8 cellular contexts compared by ENCODE assay signal in genomic region chr3:97764186-97765055, GRCh38. TPM values are rescaled to one million over a fixed set of nuclear protein-coding genes. Genes with fewer than 3 reads are reported as not detected.
DNase-seq lines count a peak whose midpoint lies in the region; ATAC-seq and TF ChIP-seq lines count a peak whose summit lies in the region.

A gene with protein sequence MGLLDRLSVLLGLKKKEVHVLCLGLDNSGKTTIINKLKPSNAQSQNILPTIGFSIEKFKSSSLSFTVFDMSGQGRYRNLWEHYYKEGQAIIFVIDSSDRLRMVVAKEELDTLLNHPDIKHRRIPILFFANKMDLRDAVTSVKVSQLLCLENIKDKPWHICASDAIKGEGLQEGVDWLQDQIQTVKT (plus strand): TSS chr3:97764758. CDS start chr3:97768108, 3,350 bp downstream.

- no peaks in the 10 kb centered on the region for H3K27me3 ChIP-seq in thymus (ENCODE audit: control insufficient read depth, insufficient read depth)

- peak; percentile 43 for TF ChIP-seq POLR2A in GM10847 (IDR thresholded peaks at IDR 0.05; ENCODE audit: extremely low read depth, insufficient read length)

- peak within 1 kb of the TSS; percentile 98 for H3K4me3 Mint-ChIP-seq in activated naive CD8-positive, alpha-beta T cell
- H3K4me3 Mint-ChIP-seq in osteocyte (ENCODE audit: unreplicated experiment), result peak within 1 kb of the TSS; percentile 99

- peak; percentile 28 for TF ChIP-seq CTCF in osteocyte (IDR thresholded peaks at IDR 0.05)

- peaks cover 9% of the 10 kb centered on the region for H3K4me1 ChIP-seq in thymus (ENCODE audit: control insufficient read depth, insufficient read depth, low read length)

- WGBS in thymus, result under 1% methylated on average over 52 of the region's 52 CpGs

- H3K27ac Mint-ChIP-seq in activated naive CD8-positive, alpha-beta T cell, result peak within 1 kb of the TSS; percentile 92
- peak within 1 kb of the TSS; percentile 98 for H3K27ac Mint-ChIP-seq in osteocyte (ENCODE audit: unreplicated experiment)

- no peaks in the 10 kb centered on the region for H3K36me3 ChIP-seq in thymus (ENCODE audit: control insufficient read depth, insufficient read depth)

- H3K36me3 Mint-ChIP-seq in activated naive CD8-positive, alpha-beta T cell, result peaks cover under 1% of the 10 kb centered on the region
- H3K36me3 Mint-ChIP-seq in osteocyte (ENCODE audit: unreplicated experiment), result peaks cover 2% of the 10 kb centered on the region

- DNase-seq in NCI-H1048 (lab: John Stamatoyannopoulos, UW), result peak; percentile 52
- peak; percentile 88 for DNase-seq in Right ventricle myocardium inferior (ENCODE audit: missing footprints)
- peak; percentile 89 for DNase-seq in osteocyte (ENCODE audit: extremely low spot score, unreplicated experiment)

- H3K27ac ChIP-seq in thymus (ENCODE audit: low read depth), result peak within 1 kb of the TSS; percentile 67

- no peaks in the 10 kb centered on the region for H3K9me3 ChIP-seq in thymus (ENCODE audit: control insufficient read depth)

- ATAC-seq in HG02610 (IDR thresholded peaks at IDR 0.05; ENCODE audit: unreplicated experiment) (peak; percentile 96), SK-N-SH treated with all-trans-retinoic acid at 6 μM for 48 hours (peak; percentile 97), Right ventricle myocardium inferior (peak; percentile 98)

- peak within 1 kb of the TSS; percentile 65 for H3K4me3 ChIP-seq in thymus (ENCODE audit: low read length)

- peaks cover 1% of the 10 kb centered on the region for H3K27me3 Mint-ChIP-seq in activated naive CD8-positive, alpha-beta T cell
- H3K27me3 Mint-ChIP-seq in osteocyte (ENCODE audit: unreplicated experiment), result peaks cover 8% of the 10 kb centered on the region

- H3K9me3 Mint-ChIP-seq in activated naive CD8-positive, alpha-beta T cell (ENCODE audit: low read depth), result no peaks in the 10 kb centered on the region
- H3K9me3 Mint-ChIP-seq in osteocyte (ENCODE audit: unreplicated experiment), result no peaks in the 10 kb centered on the region

- peaks cover 30% of the 10 kb centered on the region for H3K4me1 Mint-ChIP-seq in activated naive CD8-positive, alpha-beta T cell (ENCODE audit: low read depth)
- peaks cover 21% of the 10 kb centered on the region for H3K4me1 Mint-ChIP-seq in osteocyte (ENCODE audit: unreplicated experiment)

- intact Hi-C loops in Right ventricle myocardium inferior (cut with DNase I), result no loop called here

TF ChIP-seq in SK-N-SH treated with all-trans-retinoic acid at 6 μM for 48 hours, 23 proteins besides CTCF, POLR2A, EP300 and RAD21:
- TF ChIP-seq, protein P1, sequence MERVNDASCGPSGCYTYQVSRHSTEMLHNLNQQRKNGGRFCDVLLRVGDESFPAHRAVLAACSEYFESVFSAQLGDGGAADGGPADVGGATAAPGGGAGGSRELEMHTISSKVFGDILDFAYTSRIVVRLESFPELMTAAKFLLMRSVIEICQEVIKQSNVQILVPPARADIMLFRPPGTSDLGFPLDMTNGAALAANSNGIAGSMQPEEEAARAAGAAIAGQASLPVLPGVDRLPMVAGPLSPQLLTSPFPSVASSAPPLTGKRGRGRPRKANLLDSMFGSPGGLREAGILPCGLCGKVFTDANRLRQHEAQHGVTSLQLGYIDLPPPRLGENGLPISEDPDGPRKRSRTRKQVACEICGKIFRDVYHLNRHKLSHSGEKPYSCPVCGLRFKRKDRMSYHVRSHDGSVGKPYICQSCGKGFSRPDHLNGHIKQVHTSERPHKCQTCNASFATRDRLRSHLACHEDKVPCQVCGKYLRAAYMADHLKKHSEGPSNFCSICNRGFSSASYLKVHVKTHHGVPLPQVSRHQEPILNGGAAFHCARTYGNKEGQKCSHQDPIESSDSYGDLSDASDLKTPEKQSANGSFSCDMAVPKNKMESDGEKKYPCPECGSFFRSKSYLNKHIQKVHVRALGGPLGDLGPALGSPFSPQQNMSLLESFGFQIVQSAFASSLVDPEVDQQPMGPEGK (CRISPR knock-in tag; IDR thresholded peaks at IDR 0.05; ENCODE audit: borderline replicate concordance), result no peak
- TF ChIP-seq ZNF8 (CRISPR knock-in tag; IDR thresholded peaks at IDR 0.05) (no peak), TOX (CRISPR knock-in tag; IDR thresholded peaks at IDR 0.05; ENCODE audit: borderline replicate concordance) (no peak), SNAI2 (CRISPR knock-in tag; IDR thresholded peaks at IDR 0.05) (no peak), ZNF70 (CRISPR knock-in tag; IDR thresholded peaks at IDR 0.05) (no peak), PPARA (CRISPR knock-in tag; IDR thresholded peaks at IDR 0.05; ENCODE audit: borderline replicate concordance) (no peak), TCF4 (CRISPR knock-in tag; IDR thresholded peaks at IDR 0.05; ENCODE audit: borderline replicate concordance) (no peak), GLIS3 (CRISPR knock-in tag; IDR thresholded peaks at IDR 0.05) (no peak), ZFP30 (CRISPR knock-in tag; IDR thresholded peaks at IDR 0.05) (no peak)
- TF ChIP-seq, protein P2, sequence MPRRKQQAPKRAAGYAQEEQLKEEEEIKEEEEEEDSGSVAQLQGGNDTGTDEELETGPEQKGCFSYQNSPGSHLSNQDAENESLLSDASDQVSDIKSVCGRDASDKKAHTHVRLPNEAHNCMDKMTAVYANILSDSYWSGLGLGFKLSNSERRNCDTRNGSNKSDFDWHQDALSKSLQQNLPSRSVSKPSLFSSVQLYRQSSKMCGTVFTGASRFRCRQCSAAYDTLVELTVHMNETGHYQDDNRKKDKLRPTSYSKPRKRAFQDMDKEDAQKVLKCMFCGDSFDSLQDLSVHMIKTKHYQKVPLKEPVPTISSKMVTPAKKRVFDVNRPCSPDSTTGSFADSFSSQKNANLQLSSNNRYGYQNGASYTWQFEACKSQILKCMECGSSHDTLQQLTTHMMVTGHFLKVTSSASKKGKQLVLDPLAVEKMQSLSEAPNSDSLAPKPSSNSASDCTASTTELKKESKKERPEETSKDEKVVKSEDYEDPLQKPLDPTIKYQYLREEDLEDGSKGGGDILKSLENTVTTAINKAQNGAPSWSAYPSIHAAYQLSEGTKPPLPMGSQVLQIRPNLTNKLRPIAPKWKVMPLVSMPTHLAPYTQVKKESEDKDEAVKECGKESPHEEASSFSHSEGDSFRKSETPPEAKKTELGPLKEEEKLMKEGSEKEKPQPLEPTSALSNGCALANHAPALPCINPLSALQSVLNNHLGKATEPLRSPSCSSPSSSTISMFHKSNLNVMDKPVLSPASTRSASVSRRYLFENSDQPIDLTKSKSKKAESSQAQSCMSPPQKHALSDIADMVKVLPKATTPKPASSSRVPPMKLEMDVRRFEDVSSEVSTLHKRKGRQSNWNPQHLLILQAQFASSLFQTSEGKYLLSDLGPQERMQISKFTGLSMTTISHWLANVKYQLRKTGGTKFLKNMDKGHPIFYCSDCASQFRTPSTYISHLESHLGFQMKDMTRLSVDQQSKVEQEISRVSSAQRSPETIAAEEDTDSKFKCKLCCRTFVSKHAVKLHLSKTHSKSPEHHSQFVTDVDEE (CRISPR knock-in tag; IDR thresholded peaks at IDR 0.05), result no peak

RNA-seq across cellular contexts. Expression of the gene that starts here (rescaled TPM):
- 2.5 TPM for total RNA-seq in Right ventricle myocardium inferior
- 5.8 and 6.1 TPM in 2 replicates for total RNA-seq in osteocyte
- 3.8 TPM for polyA plus RNA-seq in thymus

Comparison
In these comparisons a context has a peak if more than half of its experiments do, and no peak if none do; other contexts are left out.
1. Peak in every context shown above with its lines: DNase-seq, ATAC-seq, H3K4me3 ChIP-seq and H3K27ac ChIP-seq.